In the genomic region with DNA sequence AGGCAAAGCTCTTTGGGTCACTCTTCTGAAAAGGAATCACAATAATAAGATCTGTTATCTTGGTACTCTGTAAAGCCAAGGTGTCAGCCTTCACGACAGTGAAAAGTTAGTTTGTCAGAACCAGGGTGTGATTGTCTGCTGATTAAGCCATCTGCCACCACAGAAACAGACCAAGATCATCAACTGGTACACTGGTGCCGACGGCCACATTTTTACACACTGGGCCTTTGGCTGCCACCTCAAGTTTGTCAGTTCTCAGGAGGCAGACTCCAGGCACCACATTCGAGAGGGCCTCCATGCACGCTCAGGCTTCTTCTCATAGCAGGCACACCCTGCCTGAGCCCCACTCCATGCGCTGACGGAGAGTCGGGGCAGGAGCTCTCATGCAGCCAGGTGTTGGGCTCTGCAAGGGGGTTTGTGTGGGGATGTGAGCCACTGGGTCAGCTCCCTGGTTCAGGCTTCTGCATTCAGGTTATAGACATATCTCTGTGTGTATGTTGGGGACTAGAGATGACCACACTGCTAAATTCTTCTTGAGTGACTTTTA, we compare ENCODE assay signal across 22 cellular contexts.
"Had no signal": no experiment of that assay in that cellular context is flagged by ENCODE, and none has a peak within 500 bp of the region (broad histone marks: within the 10 kb centered on the region; RNA-seq: fewer than 3 reads in every experiment).

No MANE protein-coding gene starts in this region.

- H3K36me3 Mint-ChIP-seq: mesothelial cell of epicardium had no signal

- DNase-seq: activated CD4-positive, alpha-beta T cell treated with anti-CD3 and anti-CD28 coated beads, Interleukin-2, amount 10 ng/mL, durations not matched to agents 24 days and 14 days; activated CD8-positive, alpha-beta memory T cell treated with anti-CD3 and anti-CD28 coated beads for 24 hours; activated CD8-positive, alpha-beta memory T cell treated with anti-CD3 and anti-CD28 coated beads, Interleukin-2, amount 50 U/mL, for 48 hours; activated effector memory CD4-positive, alpha-beta T cell treated with anti-CD3 and anti-CD28 coated beads, Interleukin-2, amount 50 U/mL, for 16 hours; activated T-cell treated with anti-CD3 and anti-CD28 coated beads, Interleukin-2, amount 50 U/mL, for 48 hours; amygdala; endodermal cell; foreskin fibroblast; lower lobe of right lung; stimulated activated CD4-positive, alpha-beta T cell treated with anti-CD3 and anti-CD28 coated beads, Interleukin-12 subunit alpha, Interleukin-12 subunit beta, amount 100 ng/mL, for 4 hours; stimulated activated CD4-positive, alpha-beta T cell treated with anti-CD3 and anti-CD28 coated beads, Interleukin-1b, Interleukin-23, amount 100 ng/mL, for 48 hours; stimulated activated CD8-positive, alpha-beta memory T cell treated with anti-CD3 and anti-CD28 coated beads, Interleukin-4, amount 100 ng/mL, for 48 hours; T-helper 1 cell; T1000; testis had no signal

- H3K27me3 ChIP-seq: neural progenitor cell, right atrium auricular region, testis had no signal

- H3K4me1 Mint-ChIP-seq: endodermal cell had no signal

- H3K9me3 Mint-ChIP-seq: activated CD4-positive, alpha-beta T cell treated with anti-CD3 and anti-CD28 coated beads, Interleukin-2, amount 10 ng/mL, durations not matched to agents 24 days and 14 days; activated naive CD4-positive, alpha-beta T cell treated with anti-CD3 and anti-CD28 coated beads, Interleukin-2, amount 50 U/mL, for 72 hours; endodermal cell; mesothelial cell of epicardium; neural progenitor cell; type B pancreatic cell had no signal

- H3K4me1 ChIP-seq: prostate gland, testis had no signal

- H3K27me3 Mint-ChIP-seq: activated CD4-positive, alpha-beta T cell treated with anti-CD3 and anti-CD28 coated beads, Interleukin-2, amount 10 ng/mL, durations not matched to agents 24 days and 14 days; type B pancreatic cell had no signal

- ATAC-seq: activated naive CD4-positive, alpha-beta T cell treated with anti-CD3 and anti-CD28 coated beads, Interleukin-2, amount 50 U/mL, for 72 hours; lower lobe of right lung had no signal

- H3K27ac ChIP-seq: epithelial cell of prostate, lower lobe of right lung, neural progenitor cell, prostate gland, right atrium auricular region, testis had no signal

- H3K36me3 ChIP-seq: neural progenitor cell, prostate gland had no signal

- H3K9me3 ChIP-seq: lower lobe of right lung, prostate gland, right atrium auricular region, testis had no signal

- H3K4me3 Mint-ChIP-seq: activated CD4-positive, alpha-beta T cell treated with anti-CD3 and anti-CD28 coated beads, Interleukin-2, amount 10 ng/mL, durations not matched to agents 24 days and 14 days; endodermal cell; mesothelial cell of epicardium; neural progenitor cell; type B pancreatic cell had no signal

- H3K27ac Mint-ChIP-seq: activated CD4-positive, alpha-beta T cell treated with anti-CD3 and anti-CD28 coated beads, Interleukin-2, amount 10 ng/mL, durations not matched to agents 24 days and 14 days; endodermal cell; type B pancreatic cell had no signal

- H3K4me3 ChIP-seq: lower lobe of right lung, neural progenitor cell, prostate gland, right atrium auricular region, testis had no signal
